8 cellular contexts compared by ENCODE assay signal in genomic region chr16:8868272-8869211, GRCh38. TPM values are rescaled to one million over a fixed set of nuclear protein-coding genes. Genes with fewer than 3 reads are reported as not detected.
DNase-seq lines count a peak whose midpoint lies in the region; ATAC-seq and TF ChIP-seq lines count a peak whose summit lies in the region.

TSS of gene CARHSP1 (minus strand) at chr16:8869006. CDS start at chr16:8859328, 9,678 bp downstream.

- in situ Hi-C loops in endometrial microvascular endothelial cells (cut with HindIII; ENCODE audit: inconsistent ontology term, low pct_unique_long_range_greater_than_20kb, low sequenced_read_pairs) = no loop called here

- H3K27ac Mint-ChIP-seq in Caco-2 (ENCODE audit: unreplicated experiment) = peak within 1 kb of the TSS; percentile 97

- intact Hi-C loops in Caco-2 (cut with micrococcal nuclease; ENCODE audit: unreplicated experiment) = loop anchor here (1.0 to 5.0 kb wide), 3 partner anchors 10 to 224 kb away; partner anchors contain the start of genes HAPSTR1, PMM2 and TMEM186

- peaks cover 43% of the 10 kb centered on the region for H3K4me1 ChIP-seq in Caco-2
- H3K4me1 ChIP-seq in HUES48 (ENCODE audit: control insufficient read depth, insufficient read depth, low read length) = peaks cover 34% of the 10 kb centered on the region
- H3K4me1 ChIP-seq in NT2/D1 (ENCODE audit: insufficient read depth, insufficient read length) = peaks cover 29% of the 10 kb centered on the region

- peak; percentile 89 for DNase-seq in Caco-2
- DNase-seq in NT2/D1 (ENCODE audit: low read depth, low spot score) = peak; percentile 86
- DNase-seq in activated CD8-positive, alpha-beta memory T cell treated with anti-CD3 and anti-CD28 coated beads, Interleukin-2, amount 50 U/mL, for 24 hours (ENCODE audit: extremely low read depth) = peak; percentile 50
- peak; percentile 92 for DNase-seq in midbrain (lab: John Stamatoyannopoulos, UW)
- peak; percentile 69 to 87 for DNase-seq in stimulated activated CD8-positive, alpha-beta memory T cell treated with anti-CD3 and anti-CD28 coated beads, Interleukin-2, amount 100 ng/mL, for 48 hours (ENCODE audit: low read depth in 2 of 2)

- CTCF ChIA-PET in Caco-2 (lab: Charles Lee) = interaction anchor here (0.6 to 2.4 kb wide), 13 partner anchors 8 to 222 kb away, joined by 3 to 8 read pairs (median 5); no protein-coding TSS in a partner anchor

- H3K27me3 ChIP-seq in Caco-2 (replicated peaks; ENCODE audit: control insufficient read depth, insufficient read depth, low read length) (no peaks in the 10 kb centered on the region), HUES48 (ENCODE audit: control insufficient read depth, insufficient read depth, low read length) (no peaks in the 10 kb centered on the region), NT2/D1 (ENCODE audit: insufficient read depth, insufficient read length) (no peaks in the 10 kb centered on the region)

- peak; percentile 63 for ATAC-seq in GM21390 (IDR thresholded peaks at IDR 0.05; ENCODE audit: unreplicated experiment)

- H3K4me1 Mint-ChIP-seq in Caco-2 (ENCODE audit: low read depth, unreplicated experiment) = peaks cover 15% of the 10 kb centered on the region

- no peaks in the 10 kb centered on the region for H3K9me3 Mint-ChIP-seq in Caco-2 (ENCODE audit: unreplicated experiment)

- H3K27me3 Mint-ChIP-seq in Caco-2 (ENCODE audit: insufficient read depth, unreplicated experiment) = no peaks in the 10 kb centered on the region

- H3K9me3 ChIP-seq in Caco-2 (no peaks in the 10 kb centered on the region), HUES48 (ENCODE audit: control insufficient read depth, insufficient read depth, low read length) (no peaks in the 10 kb centered on the region), NT2/D1 (ENCODE audit: insufficient read depth, low read length) (no peaks in the 10 kb centered on the region)

- peak within 1 kb of the TSS; percentile 97 for H3K4me3 Mint-ChIP-seq in Caco-2 (ENCODE audit: unreplicated experiment)

- H3K9ac ChIP-seq in HUES48 (ENCODE audit: low read depth, low read length) (peak within 1 kb of the TSS; percentile 89), NT2/D1 (ENCODE audit: insufficient read length, low read depth) (peak within 1 kb of the TSS; percentile 89)

- peak within 1 kb of the TSS; percentile 90 for H3K27ac ChIP-seq in HUES48 (ENCODE audit: low read depth, low read length)

- H3K4me3 ChIP-seq in Caco-2 (ENCODE audit: low read depth, low read length) (peak within 1 kb of the TSS; percentile 62), HUES48 (ENCODE audit: low read depth, low read length) (peak within 1 kb of the TSS; percentile 98), NT2/D1 (ENCODE audit: insufficient read length, low read depth) (peak within 1 kb of the TSS; percentile 71)

- no TSS peak for BruUV-seq in Caco-2 (replicated peaks; lab: Mats Ljungman, UMichigan)

- peaks cover 31% of the 10 kb centered on the region for H3K36me3 Mint-ChIP-seq in Caco-2 (ENCODE audit: insufficient read depth, unreplicated experiment)

- TF ChIP-seq CTCF in Caco-2 (IDR thresholded peaks at IDR 0.05; ENCODE audit: insufficient read depth in 1 of 2, low read depth in 1 of 2, low read length in 1 of 2, severe bottlenecking in 1 of 2, unreplicated experiment in 1 of 2) = no peak

- POLR2A ChIA-PET in Caco-2 (lab: Charles Lee) = interaction anchor here (0.5 to 1.6 kb wide), 12 partner anchors 9 to 223 kb away, joined by 3 to 13 read pairs (median 4); partner anchors contain the start of genes ABAT, HAPSTR1, PMM2 and TMEM186

- H3K36me3 ChIP-seq in Caco-2 (ENCODE audit: control insufficient read depth, insufficient read depth, low read length) (no peaks in the 10 kb centered on the region), HUES48 (ENCODE audit: control insufficient read depth, insufficient read depth, low read length) (peaks cover 6% of the 10 kb centered on the region), NT2/D1 (ENCODE audit: insufficient read depth, insufficient read length, low read length) (peaks cover 8% of the 10 kb centered on the region)

RNA-seq across cellular contexts. Expression of gene CARHSP1, which starts in this region (rescaled TPM):
- 103 and 105 TPM in 2 replicates for total RNA-seq in Caco-2 (2022)
- 59.3 TPM for total RNA-seq in endometrial microvascular endothelial cells (ENCODE audit: inconsistent ontology term)

Comparison
In these comparisons a context has a peak if more than half of its experiments do, and no peak if none do; other contexts are left out.
1. Peak in every context shown above with its lines: DNase-seq, ATAC-seq, H3K4me3 ChIP-seq and H3K27ac ChIP-seq.